1 cellular context compared by ENCODE assay signal in the genomic region with DNA sequence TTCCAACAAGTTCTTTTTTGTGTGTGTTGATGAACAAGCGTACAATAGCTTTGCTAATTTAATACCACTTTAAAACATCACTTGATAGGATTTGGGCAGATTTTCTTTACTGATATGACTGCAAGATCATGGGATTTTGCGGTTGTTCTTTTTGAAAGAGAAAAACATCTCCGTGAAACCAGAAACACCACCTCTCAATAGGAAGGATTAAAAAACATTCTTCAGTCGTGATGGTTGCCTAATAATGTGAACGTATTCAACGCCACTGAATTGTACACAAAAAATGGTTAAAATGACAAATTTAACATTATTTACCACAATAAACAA.
TF ChIP-seq lines count a peak whose summit lies in the region.

No MANE protein-coding gene starts in this region.

TF ChIP-seq in endothelial cell of umbilical vein, 7 proteins besides CTCF, POLR2A, EP300 and RAD21 (continued from another document):
- TF ChIP-seq, protein P1, sequence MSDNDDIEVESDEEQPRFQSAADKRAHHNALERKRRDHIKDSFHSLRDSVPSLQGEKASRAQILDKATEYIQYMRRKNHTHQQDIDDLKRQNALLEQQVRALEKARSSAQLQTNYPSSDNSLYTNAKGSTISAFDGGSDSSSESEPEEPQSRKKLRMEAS (IDR thresholded peaks at IDR 0.05; ENCODE audit: insufficient read depth, insufficient read length): no peak
